ENCODE assay signal across 7 cellular contexts in the genomic region with DNA sequence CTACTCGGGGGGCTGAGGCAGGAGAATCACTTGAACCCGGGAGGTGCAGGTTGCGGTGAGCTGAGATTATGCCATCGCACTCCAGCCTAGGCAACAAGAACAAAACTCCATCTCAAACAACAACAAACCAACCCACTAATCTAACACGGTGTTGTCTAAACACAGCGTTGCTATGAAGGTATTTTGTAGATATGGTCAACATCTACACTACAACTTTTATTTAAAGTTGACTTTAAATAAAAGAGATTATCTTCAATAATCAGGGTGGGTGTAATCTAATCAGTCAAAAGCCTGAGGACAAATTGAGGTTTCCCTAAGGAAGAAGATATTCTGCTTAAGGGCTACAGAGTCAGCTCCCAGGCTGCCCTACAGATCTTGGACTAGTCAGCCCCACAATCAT.
"Had no signal": no experiment of that assay in that cellular context is flagged by ENCODE, and none has a peak within 500 bp of the region (broad histone marks: within the 10 kb centered on the region; RNA-seq: fewer than 3 reads in every experiment).

No MANE protein-coding gene starts in this region.

- H3K4me3 Mint-ChIP-seq: IgD-negative memory B cell had no signal

- H3K36me3 Mint-ChIP-seq: IgD-negative memory B cell had no signal

- H3K27me3 Mint-ChIP-seq: IgD-negative memory B cell had no signal

- DNase-seq: IMR-90, KBM-7, KG1 had no signal

- H3K27ac ChIP-seq: HL-60 had no signal

- H3K27ac Mint-ChIP-seq: IgD-negative memory B cell had no signal

- ATAC-seq: HepG2 had no signal

- FAIRE-seq: HepG2, HTR-8/SVneo had no signal
